ENCODE assay signal across 8 cellular contexts in the genomic region with DNA sequence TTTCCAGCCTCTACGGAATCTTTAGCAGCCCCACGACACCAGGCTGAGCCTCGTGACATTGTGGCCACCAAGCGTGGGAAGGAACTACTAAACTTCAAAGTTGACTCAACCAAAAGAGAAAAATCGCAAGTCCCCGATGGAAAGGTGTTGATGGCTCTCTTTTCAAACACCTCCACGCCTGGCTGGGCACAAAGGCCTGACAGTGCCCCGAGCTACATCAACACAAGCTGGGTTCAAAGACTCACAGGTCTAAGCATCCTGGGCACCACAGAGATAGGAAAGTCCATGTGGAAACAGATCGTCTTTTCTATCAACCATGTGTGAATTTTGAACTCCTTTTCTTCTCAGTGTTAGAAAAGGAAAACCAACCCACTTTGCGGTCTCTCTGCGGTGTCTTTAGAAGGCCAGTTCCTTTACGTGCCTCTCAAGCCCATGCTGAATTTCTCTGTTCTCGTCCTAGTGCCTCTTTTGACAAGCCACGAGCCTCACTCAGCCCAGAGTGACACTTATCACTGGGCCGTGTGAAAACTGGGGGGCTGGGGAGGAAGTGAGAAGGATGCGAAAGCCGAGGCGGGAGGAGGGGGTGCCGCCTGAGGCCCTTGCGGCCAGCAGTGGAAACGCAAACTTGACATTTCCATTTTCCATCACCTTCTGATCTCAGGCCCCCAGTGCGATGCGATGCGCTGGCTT. TPM values are rescaled to one million over a fixed set of nuclear protein-coding genes. Genes with fewer than 3 reads are reported as not detected.
A peak's percentile ranks its signal among the peaks of the same experiment; 100 is the strongest.
DNase-seq lines count a peak whose midpoint lies in the region; ATAC-seq and TF ChIP-seq lines count a peak whose summit lies in the region.

No MANE protein-coding gene starts in this region.

- ATAC-seq in GM18858 (IDR thresholded peaks at IDR 0.05; ENCODE audit: unreplicated experiment) = peak; percentile 56
- ATAC-seq in HG02938 (IDR thresholded peaks at IDR 0.05; ENCODE audit: unreplicated experiment) = peak; percentile 67

- TF ChIP-seq CTCF in spleen (IDR thresholded peaks at IDR 0.05 in 8 of 11, conservative IDR thresholded peaks at IDR 0.05 in 3 of 11) = peak in 9 of 11 experiments; percentile 42 to 69 (median 57)

- H3K4me1 ChIP-seq in spleen = peaks cover 20 to 92% (median 75%) of the 10 kb centered on the region in 6 donors

- peaks cover 63% of the 10 kb centered on the region for H3K4me1 Mint-ChIP-seq in T-helper 2 cell treated with Interferon-gamma antibody and Interleukin-4, amounts not matched to agents 5 μg/mL and 100 μg/mL, for 36 hours (ENCODE audit: low read depth)

- intact Hi-C loops in spleen (cut with DNase I; ENCODE audit: low total_unique reads) = no loop called here

- H3K27ac Mint-ChIP-seq in T-helper 2 cell treated with Interferon-gamma antibody and Interleukin-4, amounts not matched to agents 5 μg/mL and 100 μg/mL, for 36 hours = peak overlapping the region; percentile 76

- H3K27me3 Mint-ChIP-seq in T-helper 2 cell treated with Interferon-gamma antibody and Interleukin-4, amounts not matched to agents 5 μg/mL and 100 μg/mL, for 36 hours (ENCODE audit: low read depth) = no peaks in the 10 kb centered on the region

- no peaks in the 10 kb centered on the region for H3K36me3 ChIP-seq in spleen

- H3K36me3 Mint-ChIP-seq in T-helper 2 cell treated with Interferon-gamma antibody and Interleukin-4, amounts not matched to agents 5 μg/mL and 100 μg/mL, for 36 hours (ENCODE audit: low read depth) = no peaks in the 10 kb centered on the region

- no peaks in the 10 kb centered on the region for H3K27me3 ChIP-seq in spleen (replicated peaks in 1 of 7)

- no peaks in the 10 kb centered on the region for H3K9me3 ChIP-seq in spleen

- H3K4me3 Mint-ChIP-seq in T-helper 2 cell treated with Interferon-gamma antibody and Interleukin-4, amounts not matched to agents 5 μg/mL and 100 μg/mL, for 36 hours = peak overlapping the region; percentile 61

- DNase-seq in T-helper 2 cell treated with Interferon-gamma antibody and Interleukin-4, amounts not matched to agents 5 μg/mL and 100 μg/mL, for 36 hours (ENCODE audit: low spot score) = peak; percentile 82
- DNase-seq in central memory CD4-positive, alpha-beta T cell = peak; percentile 39
- DNase-seq in spleen (peak; percentile 91), NCI-H1105 treated with DMSO at 0.1 percent for 48 hours (lab: John Stamatoyannopoulos, UW) (no peak), OCI-M2 (lab: John Stamatoyannopoulos, UW; ENCODE audit: unreplicated experiment) (no peak), dedifferentiated amniotic fluid mesenchymal stem cell (ENCODE audit: extremely low spot score) (no peak)

- no peak for TF ChIP-seq POLR2A in spleen (IDR thresholded peaks at IDR 0.05)

- WGBS in spleen, 5 donors = 29 to 36% (median 30%) methylated on average over 23 to 24 of the region's 24 CpGs

- H3K27ac ChIP-seq in spleen = peak overlapping the region; percentile 59 to 87 (median 82)

- H3K9me3 Mint-ChIP-seq in T-helper 2 cell treated with Interferon-gamma antibody and Interleukin-4, amounts not matched to agents 5 μg/mL and 100 μg/mL, for 36 hours = no peaks in the 10 kb centered on the region

- H3K4me3 ChIP-seq in spleen = peak overlapping the region in 2 of 8 donors; percentile 6 to 45

RNA-seq across cellular contexts. Expression of a gene that starts 59.4 kb away (rescaled TPM):
- 10 to 100 TPM; 16.0 to 54.0 (median 37.4) TPM for total RNA-seq in spleen
- 1 to 10 TPM; 3.4 to 8.2 (median 4.2) TPM for polyA plus RNA-seq in spleen

Comparison
In these comparisons a context has a peak if more than half of its experiments do, and no peak if none do; other contexts are left out.
1. DNase-seq: peak in T-helper 2 cell treated with Interferon-gamma antibody and Interleukin-4, amounts not matched to agents 5 μg/mL and 100 μg/mL, for 36 hours (single experiment), central memory CD4-positive, alpha-beta T cell (single experiment) and spleen (single experiment); none in NCI-H1105 treated with DMSO at 0.1 percent for 48 hours (single experiment), OCI-M2 (single experiment) and dedifferentiated amniotic fluid mesenchymal stem cell (single experiment).